In genomic region chr2:60837123-60837522, GRCh38 we compare ENCODE assay signal across 20 cellular contexts. TPM values are rescaled to one million over a fixed set of nuclear protein-coding genes. Genes with fewer than 3 reads are reported as not detected.
DNase-seq lines count a peak whose midpoint lies in the region; ATAC-seq and TF ChIP-seq lines count a peak whose summit lies in the region.
"Had no signal": no experiment of that assay in that cellular context is flagged by ENCODE, and none has a peak within 500 bp of the region (broad histone marks: within the 10 kb centered on the region; RNA-seq: fewer than 3 reads in every experiment).

No MANE protein-coding gene starts in this region.

- no peak overlapping the region for H2AFZ ChIP-seq in OCI-LY3 (ENCODE audit: low read depth, low read length)
- H2AFZ ChIP-seq: neural progenitor cell had no signal

- peak; percentile 38 for ATAC-seq in GM19324 (IDR thresholded peaks at IDR 0.05; ENCODE audit: low FRiP score, unreplicated experiment)
- ATAC-seq in HG02852 (IDR thresholded peaks at IDR 0.05; ENCODE audit: unreplicated experiment) = peak; percentile 24
- no peak for ATAC-seq in CD4-positive, alpha-beta T cell (ENCODE audit: poor library complexity)
- no peak for ATAC-seq in GM18520 (IDR thresholded peaks at IDR 0.05; ENCODE audit: unreplicated experiment)
- ATAC-seq: foreskin keratinocyte, left cardiac atrium had no signal

- H3K4me3 ChIP-seq in GM06990 (replicated peaks; ENCODE audit: low read depth, low read length) (no peak overlapping the region), OCI-LY3 (ENCODE audit: low read length) (no peak overlapping the region)
- H3K4me3 ChIP-seq: neural progenitor cell, SJCRH30, stomach had no signal

- H3K27ac Mint-ChIP-seq in CD4-positive, alpha-beta T cell = no peak overlapping the region
- H3K27ac Mint-ChIP-seq: CD4-positive, alpha-beta memory T cell; neural progenitor cell had no signal

- no peaks in the 10 kb centered on the region for H3K27me3 Mint-ChIP-seq in CD4-positive, alpha-beta T cell

- H3K36me3 Mint-ChIP-seq in CD4-positive, alpha-beta T cell (ENCODE audit: low read depth) = no peaks in the 10 kb centered on the region
- H3K36me3 Mint-ChIP-seq: CD4-positive, alpha-beta memory T cell; neural progenitor cell had no signal

- intact Hi-C loops in CD4-positive, alpha-beta T cell (cut with DNase I, micrococcal nuclease) = no loop called here

- H3K9me3 ChIP-seq in OCI-LY3 (ENCODE audit: insufficient read depth, low read length) = peaks cover 3% of the 10 kb centered on the region; the same call in 1 of the 2 replicates
- no peaks in the 10 kb centered on the region for H3K9me3 ChIP-seq in CD4-positive, alpha-beta T cell (ENCODE audit: control insufficient read depth, low read length)
- H3K9me3 ChIP-seq: SJCRH30, stomach had no signal

- H3K27me3 ChIP-seq in GM06990 (replicated peaks; ENCODE audit: control insufficient read depth, insufficient read depth, low read length) = no peaks in the 10 kb centered on the region
- no peaks in the 10 kb centered on the region for H3K27me3 ChIP-seq in OCI-LY3 (ENCODE audit: low read depth, low read length)
- H3K27me3 ChIP-seq in CD4-positive, alpha-beta T cell (ENCODE audit: control insufficient read depth, insufficient read depth, low read length) = no peaks in the 10 kb centered on the region
- H3K27me3 ChIP-seq: foreskin keratinocyte, SJCRH30 had no signal

- H3K9ac ChIP-seq in OCI-LY3 (ENCODE audit: low read length) = no peak overlapping the region
- H3K9ac ChIP-seq: neural progenitor cell had no signal

- CTCF ChIA-PET in CD4-positive, alpha-beta T cell (lab: Charles Lee) = interaction anchor here (1.1 kb wide), 1 partner anchor 32 kb away, joined by 4 read pairs; no protein-coding TSS in a partner anchor

- no peaks in the 10 kb centered on the region for H3K79me2 ChIP-seq in OCI-LY3 (ENCODE audit: low read length)

- in situ Hi-C loops in ACHN (cut with HindIII; ENCODE audit: low pct_ligation_motif_present, low pct_unique_long_range_greater_than_20kb, low sequenced_read_pairs) = no loop called here

- no peaks in the 10 kb centered on the region for H3K9me3 Mint-ChIP-seq in CD4-positive, alpha-beta T cell
- H3K9me3 Mint-ChIP-seq: CD4-positive, alpha-beta memory T cell; neural progenitor cell had no signal

- H4K20me1 ChIP-seq in OCI-LY3 (ENCODE audit: insufficient read depth, low read length) = no peaks in the 10 kb centered on the region

- TF ChIP-seq CTCF in GM06990 (IDR thresholded peaks at IDR 0.05; ENCODE audit: insufficient read depth, low read length, poor library complexity, severe bottlenecking) (no peak), OCI-LY3 (IDR thresholded peaks at IDR 0.05; ENCODE audit: low read depth, low read length) (no peak)
- no peak for TF ChIP-seq CTCF in CD4-positive, alpha-beta T cell (IDR thresholded peaks at IDR 0.05)

- H3K4me3 Mint-ChIP-seq in CD4-positive, alpha-beta T cell = no peak overlapping the region
- H3K4me3 Mint-ChIP-seq: CD4-positive, alpha-beta memory T cell; neural progenitor cell had no signal

- no peaks in the 10 kb centered on the region for H3K36me3 ChIP-seq in GM06990 (ENCODE audit: control insufficient read depth, insufficient read depth, low read length)
- no peaks in the 10 kb centered on the region for H3K36me3 ChIP-seq in OCI-LY3 (replicated peaks; ENCODE audit: low read depth, low read length)
- H3K36me3 ChIP-seq: neural progenitor cell, SJCRH30, stomach had no signal

- peaks cover 86% of the 10 kb centered on the region for H3K4me1 ChIP-seq in OCI-LY3 (ENCODE audit: low read length)
- H3K4me1 ChIP-seq: foreskin keratinocyte, SJCRH30, stomach had no signal

- DNase-seq in GM06990 (ENCODE audit: extremely low read depth, insufficient read length) (peak; percentile 40), ACHN (no peak)
- no peak for DNase-seq in CD4-positive, alpha-beta T cell
- DNase-seq in stimulated activated CD4-positive, alpha-beta T cell treated with anti-CD3 and anti-CD28 coated beads, Interleukin-4, amount 100 ng/mL, for 1 hour = no peak
- DNase-seq: activated CD4-positive, alpha-beta T cell treated with anti-CD3 and anti-CD28 coated beads for 1 hour; activated gamma-delta T cell treated with Interleukin-2 at 50 U/mL for 16 hours; CD4-positive, alpha-beta memory T cell; foreskin keratinocyte; H7; left cardiac atrium; NCI-H1694 treated with DMSO at 0.1 percent for 48 hours; NCI-H345; SJCRH30; stimulated activated CD4-positive, alpha-beta T cell treated with anti-CD3 and anti-CD28 coated beads, Interleukin-15, amount 100 ng/mL, for 24 hours; stomach had no signal

- peaks cover 11% of the 10 kb centered on the region for H3K4me1 Mint-ChIP-seq in CD4-positive, alpha-beta T cell (ENCODE audit: low read depth)

- H3K4me2 ChIP-seq in OCI-LY3 (ENCODE audit: low read length) = peak overlapping the region; percentile 29
- H3K4me2 ChIP-seq: neural progenitor cell had no signal

- H3K27ac ChIP-seq in OCI-LY3 (ENCODE audit: low read length) = peak overlapping the region; percentile 5; the same call in 1 of the 2 replicates
- no peak overlapping the region for H3K27ac ChIP-seq in CD4-positive, alpha-beta T cell (ENCODE audit: low read depth, low read length)
- H3K27ac ChIP-seq: foreskin keratinocyte, neural progenitor cell, SJCRH30, stomach had no signal

- POLR2A ChIA-PET in CD4-positive, alpha-beta T cell (lab: Charles Lee) = no interaction called here

RNA-seq across cellular contexts. Expression of gene REL, which starts 44.3 kb away (rescaled TPM):
- total RNA-seq in CD4-positive, alpha-beta T cell = 10 to 100 TPM; 91.9 to 99.9 TPM

Comparison
In these comparisons a context has a peak if more than half of its experiments do, and no peak if none do; other contexts are left out.
1. ATAC-seq: peak in GM19324 (single experiment) and HG02852 (single experiment); none in CD4-positive, alpha-beta T cell (single experiment) and GM18520 (single experiment).